25 cellular contexts compared by ENCODE assay signal in genomic region chr4:84433603-84434232, GRCh38.
"Had no signal": no experiment of that assay in that cellular context is flagged by ENCODE, and none has a peak within 500 bp of the region (broad histone marks: within the 10 kb centered on the region; RNA-seq: fewer than 3 reads in every experiment).

No MANE protein-coding gene starts in this region.

- H3K27me3 ChIP-seq: esophagus squamous epithelium, gastroesophageal sphincter, spleen, tibial artery, upper lobe of left lung, uterus had no signal

- H3K4me3 ChIP-seq: dorsolateral prefrontal cortex, esophagus squamous epithelium, gastroesophageal sphincter, lung, neural progenitor cell, spleen, tibial artery, upper lobe of left lung, uterus had no signal

- ATAC-seq: gastroesophageal sphincter; left colon; left ventricle myocardium superior; natural killer cell treated with Interleukin-12 subunit alpha and Interleukin-12 subunit beta and Interleukin-15 and Interleukin-18, amount 100 ng/mL, for 72 hours; sciatic nerve; stimulated activated memory B cell treated with anti-CD40 and anti-IgM and Interleukin-4, amounts not matched to agents 10 μg/mL and 1 μg/mL and 100 μg/mL, for 72 hours had no signal

- DNase-seq: cortex of kidney; dorsolateral prefrontal cortex; effector CD8-positive, alpha-beta T cell; esophagus squamous epithelium; foreskin fibroblast; left colon; left ventricle myocardium superior; mesenchymal stem cell; midbrain; nucleus accumbens; spleen; stimulated activated CD4-positive, alpha-beta T cell treated with anti-CD3 and anti-CD28 coated beads, Interleukin-15, amount 100 ng/mL, for 24 hours; stimulated activated CD4-positive, alpha-beta T cell treated with anti-CD3 and anti-CD28 coated beads, Interleukin-1b, Interleukin-23, amount 100 ng/mL, for 48 hours; stimulated activated CD4-positive, alpha-beta T cell treated with anti-CD3 and anti-CD28 coated beads, Interleukin-4, amount 100 ng/mL, for 24 hours; tibial artery; upper lobe of left lung; uterus had no signal

- H3K9me3 ChIP-seq: esophagus squamous epithelium, gastroesophageal sphincter, spleen, tibial artery, upper lobe of left lung, uterus had no signal

- H3K36me3 ChIP-seq: esophagus squamous epithelium, gastroesophageal sphincter, neural progenitor cell, spleen, tibial artery, upper lobe of left lung, uterus had no signal

- H3K4me1 ChIP-seq: esophagus squamous epithelium, parathyroid adenoma, spleen, tibial artery, upper lobe of left lung, uterus had no signal

- H3K27ac ChIP-seq: dorsolateral prefrontal cortex, epithelial cell of prostate, esophagus squamous epithelium, gastroesophageal sphincter, neural progenitor cell, parathyroid adenoma, spleen, tibial artery, upper lobe of left lung, uterus had no signal

- H2AFZ ChIP-seq: neural progenitor cell, parathyroid adenoma had no signal

- H3K79me2 ChIP-seq: parathyroid adenoma had no signal

- H3K9ac ChIP-seq: neural progenitor cell, parathyroid adenoma had no signal

- H3K4me2 ChIP-seq: neural progenitor cell had no signal
